ENCODE assay signal across 1 cellular context in genomic region chr9:34579097-34579818, GRCh38.
TF ChIP-seq lines count a peak whose summit lies in the region.

No MANE protein-coding gene starts in this region.

TF ChIP-seq in SK-N-SH treated with all-trans-retinoic acid at 6 μM for 48 hours, 23 proteins besides CTCF, POLR2A, EP300 and RAD21 (continued from another document):
- TF ChIP-seq, protein P1, sequence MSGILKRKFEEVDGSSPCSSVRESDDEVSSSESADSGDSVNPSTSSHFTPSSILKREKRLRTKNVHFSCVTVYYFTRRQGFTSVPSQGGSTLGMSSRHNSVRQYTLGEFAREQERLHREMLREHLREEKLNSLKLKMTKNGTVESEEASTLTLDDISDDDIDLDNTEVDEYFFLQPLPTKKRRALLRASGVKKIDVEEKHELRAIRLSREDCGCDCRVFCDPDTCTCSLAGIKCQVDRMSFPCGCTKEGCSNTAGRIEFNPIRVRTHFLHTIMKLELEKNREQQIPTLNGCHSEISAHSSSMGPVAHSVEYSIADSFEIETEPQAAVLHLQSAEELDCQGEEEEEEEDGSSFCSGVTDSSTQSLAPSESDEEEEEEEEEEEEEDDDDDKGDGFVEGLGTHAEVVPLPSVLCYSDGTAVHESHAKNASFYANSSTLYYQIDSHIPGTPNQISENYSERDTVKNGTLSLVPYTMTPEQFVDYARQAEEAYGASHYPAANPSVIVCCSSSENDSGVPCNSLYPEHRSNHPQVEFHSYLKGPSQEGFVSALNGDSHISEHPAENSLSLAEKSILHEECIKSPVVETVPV (CRISPR knock-in tag; IDR thresholded peaks at IDR 0.05), result no peak
- no peak for TF ChIP-seq POU6F1 (CRISPR knock-in tag; IDR thresholded peaks at IDR 0.05; ENCODE audit: borderline replicate concordance, low read depth)
- TF ChIP-seq, protein P2, sequence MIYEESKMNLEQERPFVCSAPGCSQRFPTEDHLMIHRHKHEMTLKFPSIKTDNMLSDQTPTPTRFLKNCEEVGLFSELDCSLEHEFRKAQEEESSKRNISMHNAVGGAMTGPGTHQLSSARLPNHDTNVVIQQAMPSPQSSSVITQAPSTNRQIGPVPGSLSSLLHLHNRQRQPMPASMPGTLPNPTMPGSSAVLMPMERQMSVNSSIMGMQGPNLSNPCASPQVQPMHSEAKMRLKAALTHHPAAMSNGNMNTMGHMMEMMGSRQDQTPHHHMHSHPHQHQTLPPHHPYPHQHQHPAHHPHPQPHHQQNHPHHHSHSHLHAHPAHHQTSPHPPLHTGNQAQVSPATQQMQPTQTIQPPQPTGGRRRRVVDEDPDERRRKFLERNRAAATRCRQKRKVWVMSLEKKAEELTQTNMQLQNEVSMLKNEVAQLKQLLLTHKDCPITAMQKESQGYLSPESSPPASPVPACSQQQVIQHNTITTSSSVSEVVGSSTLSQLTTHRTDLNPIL (CRISPR knock-in tag; IDR thresholded peaks at IDR 0.05; ENCODE audit: low read depth), result no peak
- TF ChIP-seq TSHZ2 (CRISPR knock-in tag; IDR thresholded peaks at IDR 0.05), result no peak
- TF ChIP-seq PATZ1 (CRISPR knock-in tag; IDR thresholded peaks at IDR 0.05; ENCODE audit: borderline replicate concordance), result no peak
- TF ChIP-seq PPARA (CRISPR knock-in tag; IDR thresholded peaks at IDR 0.05; ENCODE audit: borderline replicate concordance), result no peak
- no peak for TF ChIP-seq OSR1 (CRISPR knock-in tag; IDR thresholded peaks at IDR 0.05)
- no peak for TF ChIP-seq ZC3H10 (CRISPR knock-in tag; IDR thresholded peaks at IDR 0.05)
- TF ChIP-seq ZNF565 (CRISPR knock-in tag; conservative IDR thresholded peaks at IDR 0.05; ENCODE audit: low read depth), result no peak
